ENCODE assay signal across 13 cellular contexts in the genomic region with DNA sequence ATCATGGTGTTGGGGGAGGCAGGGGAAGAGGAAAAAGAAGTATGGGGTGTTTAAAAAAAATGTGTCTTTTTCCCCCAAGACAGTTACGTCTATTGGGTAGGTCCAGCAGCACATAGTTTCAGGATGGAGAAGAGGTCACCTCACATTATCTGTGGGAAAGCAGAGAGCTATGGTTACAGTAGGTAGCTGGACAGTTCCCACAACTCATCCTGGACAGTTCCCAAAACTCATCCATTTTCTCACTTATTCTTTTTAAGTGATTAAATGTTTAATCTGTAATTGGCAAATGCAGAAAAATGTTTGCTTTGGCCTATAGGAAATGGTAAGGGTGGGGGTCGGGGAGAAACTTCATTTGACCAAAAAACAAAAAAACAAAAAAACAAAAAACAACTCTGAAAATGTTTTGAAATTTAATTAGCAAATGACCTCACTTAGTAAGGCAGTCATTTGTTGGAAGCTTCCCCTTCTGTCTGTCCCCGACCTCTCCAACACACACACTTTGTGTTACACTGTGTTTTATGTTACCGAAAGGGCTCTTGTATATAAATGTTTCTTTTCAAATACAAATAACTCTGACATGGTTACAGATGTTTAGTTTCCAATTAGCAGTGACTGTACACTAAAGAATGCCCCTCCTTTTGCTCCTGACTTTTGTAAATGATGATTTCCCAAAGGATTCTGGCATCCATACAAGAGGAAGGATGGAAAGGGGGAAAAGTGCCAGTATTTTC.
A peak's percentile ranks its signal among the peaks of the same experiment; 100 is the strongest.
DNase-seq lines count a peak whose midpoint lies in the region; ATAC-seq and TF ChIP-seq lines count a peak whose summit lies in the region.
"Had no signal": no experiment of that assay in that cellular context is flagged by ENCODE, and none has a peak within 500 bp of the region (broad histone marks: within the 10 kb centered on the region; RNA-seq: fewer than 3 reads in every experiment).

No MANE protein-coding gene starts in this region.

- BruUV-seq in Caco-2 (replicated peaks; lab: Mats Ljungman, UMichigan) = no TSS peak

- no peak overlapping the region for H3K4me3 Mint-ChIP-seq in Caco-2 (ENCODE audit: unreplicated experiment)
- H3K4me3 Mint-ChIP-seq: activated CD4-positive, alpha-beta memory T cell treated with anti-CD3 and anti-CD28 coated beads, Interleukin-2, amount 10 ng/mL, durations not matched to agents 7 days and 5 days; brain had no signal

- no peaks in the 10 kb centered on the region for H3K27me3 Mint-ChIP-seq in Caco-2 (ENCODE audit: insufficient read depth, unreplicated experiment)
- H3K27me3 Mint-ChIP-seq: activated CD4-positive, alpha-beta memory T cell treated with anti-CD3 and anti-CD28 coated beads, Interleukin-2, amount 10 ng/mL, durations not matched to agents 7 days and 5 days; brain had no signal

- H3K4me3 ChIP-seq in AG04450 (ENCODE audit: low read depth, low read length) = no peak overlapping the region
- H3K4me3 ChIP-seq in mesodermal cell (ENCODE audit: extremely low read depth, insufficient read depth, low read length, poor library complexity, severe bottlenecking) = no peak overlapping the region
- H3K4me3 ChIP-seq in Caco-2 (ENCODE audit: low read depth, low read length) = no peak overlapping the region
- H3K4me3 ChIP-seq: HAP-1, K562 had no signal

- peaks cover 4% of the 10 kb centered on the region for H3K4me1 ChIP-seq in mesodermal cell (ENCODE audit: control insufficient read depth, insufficient read depth, low read length, poor library complexity, severe bottlenecking)
- H3K4me1 ChIP-seq in Caco-2 = peaks cover 44% of the 10 kb centered on the region

- ATAC-seq in HG03439 (IDR thresholded peaks at IDR 0.05; ENCODE audit: unreplicated experiment) (no peak), HG03025 (IDR thresholded peaks at IDR 0.05; ENCODE audit: low FRiP score, unreplicated experiment) (no peak)
- ATAC-seq: K562, Panc1 had no signal

- CTCF ChIA-PET in AG04450 (lab: Charles Lee) = no interaction called here
- CTCF ChIA-PET in Caco-2 (lab: Charles Lee) = interaction anchor here (0.6 kb wide), 1 partner anchor 129 kb away, joined by 7 read pairs; no protein-coding TSS in a partner anchor

- intact Hi-C loops in Caco-2 (cut with micrococcal nuclease; ENCODE audit: unreplicated experiment) = loop anchor here (1.0 kb wide), 1 partner anchor 9 kb away; no protein-coding TSS in a partner anchor

- no peaks in the 10 kb centered on the region for H3K9me3 ChIP-seq in AG04450 (ENCODE audit: control insufficient read depth, insufficient read depth, low read length)
- no peaks in the 10 kb centered on the region for H3K9me3 ChIP-seq in mesodermal cell (ENCODE audit: control insufficient read depth, low read length)
- no peaks in the 10 kb centered on the region for H3K9me3 ChIP-seq in Caco-2
- H3K9me3 ChIP-seq: HAP-1 had no signal

- H3K36me3 ChIP-seq in mesodermal cell (ENCODE audit: control insufficient read depth, insufficient read depth, low read length) (peaks cover 14% of the 10 kb centered on the region), Caco-2 (ENCODE audit: control insufficient read depth, insufficient read depth, low read length) (peaks cover 4% of the 10 kb centered on the region)
- H3K36me3 ChIP-seq: HAP-1 had no signal

- no peak overlapping the region for H3K27ac Mint-ChIP-seq in Caco-2 (ENCODE audit: unreplicated experiment)
- H3K27ac Mint-ChIP-seq: activated CD4-positive, alpha-beta memory T cell treated with anti-CD3 and anti-CD28 coated beads, Interleukin-2, amount 10 ng/mL, durations not matched to agents 7 days and 5 days had no signal

- H3K27ac ChIP-seq in AG04450 (ENCODE audit: low read depth, low read length) (peak overlapping the region; percentile 22), mesodermal cell (ENCODE audit: low read depth, low read length, severe bottlenecking) (peak overlapping the region; percentile 17)

- 86 to 100% methylated on average over 1 of the region's 4 CpGs for WGBS in mesodermal cell (ENCODE audit: insufficient coverage in 2 of 2), 2 experiments

- no peak for TF ChIP-seq CTCF in AG04450 (IDR thresholded peaks at IDR 0.05; ENCODE audit: low read depth, low read length)
- TF ChIP-seq CTCF in Caco-2 (IDR thresholded peaks at IDR 0.05; ENCODE audit: insufficient read depth in 1 of 2, low read depth in 1 of 2, low read length in 1 of 2, severe bottlenecking in 1 of 2, unreplicated experiment in 1 of 2) = no peak

- peaks cover 8% of the 10 kb centered on the region for H3K36me3 Mint-ChIP-seq in Caco-2 (ENCODE audit: insufficient read depth, unreplicated experiment)

- H3K4me1 Mint-ChIP-seq in Caco-2 (ENCODE audit: low read depth, unreplicated experiment) = peaks cover 37% of the 10 kb centered on the region

- POLR2A ChIA-PET in AG04450 (lab: Yijun Ruan, JAX) = interaction anchor here (0.6 to 0.8 kb wide), 5 partner anchors 13 to 310 kb away, joined by 3 to 11 read pairs (median 3); no protein-coding TSS in a partner anchor
- POLR2A ChIA-PET in Caco-2 (lab: Charles Lee) = no interaction called here

- H3K27me3 ChIP-seq in AG04450 (ENCODE audit: control insufficient read depth, insufficient read depth, low read length) = no peaks in the 10 kb centered on the region
- no peaks in the 10 kb centered on the region for H3K27me3 ChIP-seq in Caco-2 (replicated peaks; ENCODE audit: control insufficient read depth, insufficient read depth, low read length)

- H3K9me3 Mint-ChIP-seq in Caco-2 (ENCODE audit: unreplicated experiment) = no peaks in the 10 kb centered on the region
- H3K9me3 Mint-ChIP-seq: activated CD4-positive, alpha-beta memory T cell treated with anti-CD3 and anti-CD28 coated beads, Interleukin-2, amount 10 ng/mL, durations not matched to agents 7 days and 5 days; brain had no signal

- DNase-seq in AG04450 (ENCODE audit: low read depth, low spot score) (peak; percentile 78), NCI-H1105 (lab: John Stamatoyannopoulos, UW) (peak; percentile 75), dermis blood vessel endothelial cell (peak; percentile 33), RKO (ENCODE audit: low spot score) (no peak), Caco-2 (no peak)
- DNase-seq: activated CD4-positive, alpha-beta memory T cell treated with anti-CD3 and anti-CD28 coated beads, Interleukin-2, amount 10 ng/mL, durations not matched to agents 7 days and 5 days had no signal

Comparison
In these comparisons a context has a peak if more than half of its experiments do, and no peak if none do; other contexts are left out.
1. DNase-seq: peak in AG04450 (single experiment), NCI-H1105 (single experiment) and dermis blood vessel endothelial cell (single experiment); none in RKO (single experiment) and Caco-2 (0 of 2).